ENCODE assay signal across 19 cellular contexts in the genomic region with DNA sequence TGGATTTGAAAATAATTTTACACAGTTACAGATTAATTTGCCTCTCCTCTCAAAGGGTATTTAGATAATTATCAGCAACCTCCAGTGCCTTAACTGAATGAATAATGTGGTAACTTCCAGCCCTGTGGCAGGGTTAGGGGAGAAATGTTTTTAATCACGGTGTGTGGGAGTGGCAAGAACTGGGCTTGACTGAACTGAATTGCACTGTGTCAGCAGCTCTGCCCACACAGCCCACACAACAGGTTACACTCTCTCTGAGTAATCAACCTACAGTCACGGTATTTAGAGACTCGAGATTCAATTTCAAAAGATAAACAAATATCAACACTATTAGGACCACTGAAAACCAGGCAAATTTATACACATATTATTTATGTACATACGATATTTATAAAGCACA.
DNase-seq lines count a peak whose midpoint lies in the region; ATAC-seq and TF ChIP-seq lines count a peak whose summit lies in the region.
"Had no signal": no experiment of that assay in that cellular context is flagged by ENCODE, and none has a peak within 500 bp of the region (broad histone marks: within the 10 kb centered on the region; RNA-seq: fewer than 3 reads in every experiment).

No MANE protein-coding gene starts in this region.

- no peak overlapping the region for H3K27ac Mint-ChIP-seq in chondrocyte (ENCODE audit: unreplicated experiment)
- H3K27ac Mint-ChIP-seq: brain; naive thymus-derived CD8-positive, alpha-beta T cell had no signal

- no peak for TF ChIP-seq CTCF in chondrocyte (IDR thresholded peaks at IDR 0.05)

- H3K27me3 ChIP-seq in SJCRH30, result no peaks in the 10 kb centered on the region

- peaks cover 4% of the 10 kb centered on the region for H3K27me3 Mint-ChIP-seq in chondrocyte (ENCODE audit: low read depth)

- H3K9me3 Mint-ChIP-seq in chondrocyte (ENCODE audit: low read depth), result peaks cover 13% of the 10 kb centered on the region

- H3K36me3 Mint-ChIP-seq in chondrocyte (ENCODE audit: low read depth), result no peaks in the 10 kb centered on the region
- H3K36me3 Mint-ChIP-seq: brain had no signal

- H3K9me3 ChIP-seq in SJCRH30 (replicated peaks), result no peaks in the 10 kb centered on the region; the same call in 1 of the 2 replicates
- H3K9me3 ChIP-seq: psoas muscle had no signal

- DNase-seq in COLO829 (ENCODE audit: low spot score) (peak; percentile 5), SJCRH30 (peak; percentile 76 to 88), kidney glomerular epithelial cell (lab: John Stamatoyannopoulos, UW) (peak; percentile 73), chondrocyte (ENCODE audit: low spot score) (no peak), NCI-H146 treated with DMSO at 0.1 percent for 48 hours (lab: John Stamatoyannopoulos, UW; ENCODE audit: unreplicated experiment) (no peak)
- DNase-seq: activated CD8-positive, alpha-beta memory T cell treated with anti-CD3 and anti-CD28 coated beads for 24 hours; activated naive CD4-positive, alpha-beta T cell; DMS79; hypothalamus; left ventricle myocardium superior; naive thymus-derived CD8-positive, alpha-beta T cell; NCI-H1694; NCI-H526; psoas muscle; SW 1271 had no signal

- peak; percentile 76 for ATAC-seq in GM18867 (IDR thresholded peaks at IDR 0.05; ENCODE audit: unreplicated experiment)
- ATAC-seq in HG03432 (IDR thresholded peaks at IDR 0.05; ENCODE audit: unreplicated experiment), result no peak
- ATAC-seq: left ventricle myocardium superior; naive thymus-derived CD8-positive, alpha-beta T cell had no signal

- peak overlapping the region; percentile 28 for H3K4me3 ChIP-seq in SJCRH30
- H3K4me3 ChIP-seq: psoas muscle had no signal

- no peak overlapping the region for H3K4me3 Mint-ChIP-seq in chondrocyte (ENCODE audit: unreplicated experiment)
- H3K4me3 Mint-ChIP-seq: brain; naive thymus-derived CD8-positive, alpha-beta T cell had no signal

- H3K4me1 Mint-ChIP-seq in chondrocyte (ENCODE audit: low read depth), result no peaks in the 10 kb centered on the region
- H3K4me1 Mint-ChIP-seq: naive thymus-derived CD8-positive, alpha-beta T cell had no signal

- peak overlapping the region; percentile 79 for H3K27ac ChIP-seq in SJCRH30
- H3K27ac ChIP-seq: HL-60, psoas muscle had no signal

- H3K36me3 ChIP-seq in SJCRH30, result no peaks in the 10 kb centered on the region

- H3K4me1 ChIP-seq in SJCRH30, result peaks cover 6% of the 10 kb centered on the region
- H3K4me1 ChIP-seq: psoas muscle had no signal

Comparison
In these comparisons a context has a peak if more than half of its experiments do, and no peak if none do; other contexts are left out.
1. DNase-seq: peak in COLO829 (single experiment), SJCRH30 (2 of 2) and kidney glomerular epithelial cell (single experiment); none in chondrocyte (single experiment) and NCI-H146 treated with DMSO at 0.1 percent for 48 hours (single experiment).